ENCODE assay signal across 8 cellular contexts in the genomic region with DNA sequence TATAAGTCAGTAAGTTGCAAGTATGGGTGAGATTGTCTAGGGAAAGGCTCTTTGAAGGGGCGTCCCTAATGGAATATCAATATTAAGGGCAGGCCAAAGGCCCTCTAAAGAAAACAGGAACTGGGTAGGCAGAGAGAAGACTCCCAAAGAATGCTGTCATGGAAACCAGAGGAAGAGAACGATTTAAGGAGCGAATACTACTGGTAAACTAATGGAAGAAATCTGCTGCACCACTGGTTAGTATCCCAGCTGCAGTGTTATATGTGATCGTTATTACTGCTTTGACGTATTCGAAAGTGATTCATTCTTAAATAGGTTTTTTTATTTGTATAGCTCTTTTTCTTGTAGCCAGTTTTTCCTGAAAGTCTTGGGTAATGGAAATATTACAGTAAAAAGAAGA. TPM values are rescaled to one million over a fixed set of nuclear protein-coding genes. Genes with fewer than 3 reads are reported as not detected.
DNase-seq lines count a peak whose midpoint lies in the region; ATAC-seq and TF ChIP-seq lines count a peak whose summit lies in the region.

No MANE protein-coding gene starts in this region.

- no peak for TF ChIP-seq CTCF in heart left ventricle (IDR thresholded peaks at IDR 0.05)
- TF ChIP-seq CTCF in activated B cell treated with CpG ODN at 0.5 μM for 24 hours (IDR thresholded peaks at IDR 0.05) = no peak
- no peak for TF ChIP-seq CTCF in type B pancreatic cell (conservative IDR thresholded peaks at IDR 0.05)

- ATAC-seq in heart left ventricle = no peak
- no peak for ATAC-seq in left ventricle myocardium superior
- ATAC-seq in activated B cell treated with CpG ODN at 0.5 μM for 24 hours (ENCODE audit: low read depth) = no peak
- ATAC-seq in GM19395 (IDR thresholded peaks at IDR 0.05; ENCODE audit: unreplicated experiment) = no peak

- H3K4me3 Mint-ChIP-seq in activated B cell treated with CpG ODN at 0.5 μM for 24 hours (peak overlapping the region; percentile 96), type B pancreatic cell (peak overlapping the region; percentile 97)

- intact Hi-C loops in heart left ventricle (cut with DNase I) = loop anchor here in 5 of 10 donors (2.0 to 10.0 kb wide), 4 partner anchors 27 to 95 kb away; partner anchors contain the start of genes ZYX (in 4 of the 5) and GSTK1 (in 1 of the 5)
- intact Hi-C loops in left ventricle myocardium superior (cut with micrococcal nuclease) = no loop called here
- intact Hi-C loops in activated B cell treated with CpG ODN at 0.5 μM for 24 hours (cut with micrococcal nuclease) = loop anchor here (2.0 to 10.0 kb wide), 5 partner anchors 15 to 1545 kb away; partner anchors contain the start of genes EPHB6, TCAF1 and TPK1

- CTCF ChIA-PET in activated B cell treated with CpG ODN at 0.5 μM for 24 hours (lab: Charles Lee) = interaction anchor here (0.7 to 0.8 kb wide), 2 partner anchors 12 to 49 kb away, joined by 3 to 4 read pairs; no protein-coding TSS in a partner anchor

- H3K4me1 ChIP-seq in heart left ventricle (peaks cover 0 to 53% (median 36%) of the 10 kb centered on the region in 12 donors), iPS-20b (ENCODE audit: insufficient read depth, low read length) (peaks cover 7% of the 10 kb centered on the region)

- H3K9me3 Mint-ChIP-seq in activated B cell treated with CpG ODN at 0.5 μM for 24 hours = no peaks in the 10 kb centered on the region
- H3K9me3 Mint-ChIP-seq in type B pancreatic cell = peaks cover 5% of the 10 kb centered on the region

- WGBS in heart left ventricle, 4 donors = 24 to 32% (median 28%) methylated on average over 6 of the region's 6 CpGs

- no peak for TF ChIP-seq POLR2A in heart left ventricle (IDR thresholded peaks at IDR 0.05)

- no peaks in the 10 kb centered on the region for H3K27me3 ChIP-seq in heart left ventricle
- H3K27me3 ChIP-seq in iPS-20b (ENCODE audit: insufficient read depth, low read length) = peaks cover 30% of the 10 kb centered on the region

- H3K9me3 ChIP-seq in heart left ventricle (no peaks in the 10 kb centered on the region), iPS-20b (ENCODE audit: insufficient read depth, low read depth, low read length) (peaks cover 7% of the 10 kb centered on the region; the same call in 1 of the 2 replicates)

- POLR2A ChIA-PET in activated B cell treated with CpG ODN at 0.5 μM for 24 hours (lab: Charles Lee) = interaction anchor here (0.6 to 1.0 kb wide), 2 partner anchors 26 to 91 kb away, joined by 3 to 4 read pairs; partner anchors contain the start of gene GSTK1

- peak overlapping the region; percentile 99; the same call in 1 of the 2 replicates for H3K9ac ChIP-seq in iPS-20b (ENCODE audit: low read depth, low read length)

- DNase-seq in heart left ventricle (no peak), left ventricle myocardium superior (no peak), activated B cell treated with CpG ODN at 0.5 μM for 24 hours (no peak), type B pancreatic cell (ENCODE audit: extremely low spot score, unreplicated experiment) (no peak), UCSD-AML1 (lab: John Stamatoyannopoulos, UW; ENCODE audit: unreplicated experiment) (no peak), NCI-H1930 (lab: John Stamatoyannopoulos, UW) (no peak)

- H3K4me3 ChIP-seq in heart left ventricle = peak overlapping the region in 11 of 12 donors; percentile 60 to 99 (median 86)
- H3K4me3 ChIP-seq in iPS-20b (ENCODE audit: low read length) = peak overlapping the region; percentile 99

- peaks cover 0 to 42% (median 32%) of the 10 kb centered on the region in 9 donors for H3K36me3 ChIP-seq in heart left ventricle
- H3K36me3 ChIP-seq in iPS-20b (ENCODE audit: insufficient read depth, low read depth, low read length) = peaks cover 43% of the 10 kb centered on the region

- H3K4me1 Mint-ChIP-seq in activated B cell treated with CpG ODN at 0.5 μM for 24 hours (peaks cover 48% of the 10 kb centered on the region), type B pancreatic cell (ENCODE audit: unreplicated experiment) (peaks cover 19% of the 10 kb centered on the region)

- peak overlapping the region in 9 of 12 donors; percentile 87 to 97 (median 94) for H3K27ac ChIP-seq in heart left ventricle
- H3K27ac ChIP-seq in iPS-20b (ENCODE audit: low read length) = no peak overlapping the region

- H3K27me3 Mint-ChIP-seq in activated B cell treated with CpG ODN at 0.5 μM for 24 hours (no peaks in the 10 kb centered on the region), type B pancreatic cell (no peaks in the 10 kb centered on the region)

- H3K27ac Mint-ChIP-seq in activated B cell treated with CpG ODN at 0.5 μM for 24 hours = peak overlapping the region; percentile 88
- peak overlapping the region; percentile 92 for H3K27ac Mint-ChIP-seq in type B pancreatic cell

- H3K36me3 Mint-ChIP-seq in activated B cell treated with CpG ODN at 0.5 μM for 24 hours (ENCODE audit: low read depth) (peaks cover 44% of the 10 kb centered on the region), type B pancreatic cell (peaks cover 26% of the 10 kb centered on the region)

RNA-seq across cellular contexts. Expression of gene CASP2, which starts 1.3 kb away (rescaled TPM):
- total RNA-seq in heart left ventricle = 10 to 100 TPM in 6 of 9 donors, 1 to 10 TPM in 3; 7.4 to 18.3 (median 13.8) TPM
- 1 to 10 TPM; 5.4 to 7.0 TPM for polyA plus RNA-seq in heart left ventricle
- total RNA-seq in left ventricle myocardium superior = 12.6 TPM
- 59.5 and 62.2 TPM in 2 replicates for total RNA-seq in activated B cell treated with CpG ODN at 0.5 μM for 24 hours
- 53.9 and 55.2 TPM in 2 replicates for total RNA-seq in type B pancreatic cell (ENCODE audit: low replicate concordance)

RNA-seq across cellular contexts. Expression of gene TMEM139, which starts 4.7 kb away (rescaled TPM):
- total RNA-seq in heart left ventricle (10 to 100 TPM in 5 of 9 donors, 1 to 10 TPM in 4; 4.5 to 18.4 (median 12.1) TPM), left ventricle myocardium superior (20.3 TPM), activated B cell treated with CpG ODN at 0.5 μM for 24 hours (0.34 and 0.47 TPM in 2 replicates), type B pancreatic cell (ENCODE audit: low replicate concordance) (2.6 and 4.8 TPM in 2 replicates)
- polyA plus RNA-seq in heart left ventricle = 10 to 100 TPM in 1 of 2 donors, 1 to 10 TPM in 1; 4.1 to 23.5 TPM

RNA-seq across cellular contexts. Expression of gene GSTK1, which starts 26.2 kb away (rescaled TPM):
- total RNA-seq in heart left ventricle (100 to 1,000 TPM; 174 to 349 (median 281) TPM), left ventricle myocardium superior (303 TPM), activated B cell treated with CpG ODN at 0.5 μM for 24 hours (144 and 150 TPM in 2 replicates), type B pancreatic cell (ENCODE audit: low replicate concordance) (110 and 155 TPM in 2 replicates)
- 100 to 1,000 TPM; 123 to 274 TPM for polyA plus RNA-seq in heart left ventricle

RNA-seq across cellular contexts. Expression of gene CLCN1, which starts 26.5 kb away (rescaled TPM):
- total RNA-seq in heart left ventricle (1 to 10 TPM in 1 of 9 donors, not detected in 8; 1.4 TPM), left ventricle myocardium superior (not detected), activated B cell treated with CpG ODN at 0.5 μM for 24 hours (not detected in 2 replicates), type B pancreatic cell (ENCODE audit: low replicate concordance) (0.12 and 0.22 TPM in 2 replicates)
- polyA plus RNA-seq in heart left ventricle = under 1 TPM in 1 of 2 donors, not detected in 1; 0.03 TPM
